1 cellular context compared by ENCODE assay signal in genomic region chr12:47705571-47706425, GRCh38.
TF ChIP-seq lines count a peak whose summit lies in the region.

A gene with protein sequence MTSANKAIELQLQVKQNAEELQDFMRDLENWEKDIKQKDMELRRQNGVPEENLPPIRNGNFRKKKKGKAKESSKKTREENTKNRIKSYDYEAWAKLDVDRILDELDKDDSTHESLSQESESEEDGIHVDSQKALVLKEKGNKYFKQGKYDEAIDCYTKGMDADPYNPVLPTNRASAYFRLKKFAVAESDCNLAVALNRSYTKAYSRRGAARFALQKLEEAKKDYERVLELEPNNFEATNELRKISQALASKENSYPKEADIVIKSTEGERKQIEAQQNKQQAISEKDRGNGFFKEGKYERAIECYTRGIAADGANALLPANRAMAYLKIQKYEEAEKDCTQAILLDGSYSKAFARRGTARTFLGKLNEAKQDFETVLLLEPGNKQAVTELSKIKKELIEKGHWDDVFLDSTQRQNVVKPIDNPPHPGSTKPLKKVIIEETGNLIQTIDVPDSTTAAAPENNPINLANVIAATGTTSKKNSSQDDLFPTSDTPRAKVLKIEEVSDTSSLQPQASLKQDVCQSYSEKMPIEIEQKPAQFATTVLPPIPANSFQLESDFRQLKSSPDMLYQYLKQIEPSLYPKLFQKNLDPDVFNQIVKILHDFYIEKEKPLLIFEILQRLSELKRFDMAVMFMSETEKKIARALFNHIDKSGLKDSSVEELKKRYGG (minus strand): TSS chr12:47706030. CDS start chr12:47702840, 3,190 bp downstream.

TF ChIP-seq in HepG2, 621 proteins besides CTCF, POLR2A, EP300 and RAD21 (continued from another document and continues in another):
- TF ChIP-seq ZNF790 (CRISPR knock-in tag; IDR thresholded peaks at IDR 0.05; ENCODE audit: borderline replicate concordance), result peak; percentile 46; the same call in 1 of the 2 replicates
- TF ChIP-seq ATF7-NPFF (CRISPR knock-in tag; IDR thresholded peaks at IDR 0.05; ENCODE audit: low read depth), result peak; percentile 65
- no peak for TF ChIP-seq MED13 (CRISPR knock-in tag; IDR thresholded peaks at IDR 0.05)
- no peak for TF ChIP-seq ZUFSP (CRISPR knock-in tag; IDR thresholded peaks at IDR 0.05; ENCODE audit: borderline replicate concordance)
- TF ChIP-seq, protein P1, sequence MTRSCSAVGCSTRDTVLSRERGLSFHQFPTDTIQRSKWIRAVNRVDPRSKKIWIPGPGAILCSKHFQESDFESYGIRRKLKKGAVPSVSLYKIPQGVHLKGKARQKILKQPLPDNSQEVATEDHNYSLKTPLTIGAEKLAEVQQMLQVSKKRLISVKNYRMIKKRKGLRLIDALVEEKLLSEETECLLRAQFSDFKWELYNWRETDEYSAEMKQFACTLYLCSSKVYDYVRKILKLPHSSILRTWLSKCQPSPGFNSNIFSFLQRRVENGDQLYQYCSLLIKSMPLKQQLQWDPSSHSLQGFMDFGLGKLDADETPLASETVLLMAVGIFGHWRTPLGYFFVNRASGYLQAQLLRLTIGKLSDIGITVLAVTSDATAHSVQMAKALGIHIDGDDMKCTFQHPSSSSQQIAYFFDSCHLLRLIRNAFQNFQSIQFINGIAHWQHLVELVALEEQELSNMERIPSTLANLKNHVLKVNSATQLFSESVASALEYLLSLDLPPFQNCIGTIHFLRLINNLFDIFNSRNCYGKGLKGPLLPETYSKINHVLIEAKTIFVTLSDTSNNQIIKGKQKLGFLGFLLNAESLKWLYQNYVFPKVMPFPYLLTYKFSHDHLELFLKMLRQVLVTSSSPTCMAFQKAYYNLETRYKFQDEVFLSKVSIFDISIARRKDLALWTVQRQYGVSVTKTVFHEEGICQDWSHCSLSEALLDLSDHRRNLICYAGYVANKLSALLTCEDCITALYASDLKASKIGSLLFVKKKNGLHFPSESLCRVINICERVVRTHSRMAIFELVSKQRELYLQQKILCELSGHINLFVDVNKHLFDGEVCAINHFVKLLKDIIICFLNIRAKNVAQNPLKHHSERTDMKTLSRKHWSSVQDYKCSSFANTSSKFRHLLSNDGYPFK (CRISPR knock-in tag; IDR thresholded peaks at IDR 0.05; ENCODE audit: borderline replicate concordance), result no peak; the same call in 1 of the 2 replicates
- TF ChIP-seq EZH2 (conservative IDR thresholded peaks at IDR 0.05; ENCODE audit: low read depth, low read length), result no peak
- TF ChIP-seq PPARG (CRISPR knock-in tag; conservative IDR thresholded peaks at IDR 0.05), result peak; percentile 57; the same call in 1 of the 2 replicates
- TF ChIP-seq ZNF451 (CRISPR knock-in tag; IDR thresholded peaks at IDR 0.05), result peak; percentile 78; the same call in 1 of the 2 replicates
- TF ChIP-seq FOSL2 (CRISPR knock-in tag; IDR thresholded peaks at IDR 0.05), result peak; percentile 94
- TF ChIP-seq ZNF460 (CRISPR knock-in tag; IDR thresholded peaks at IDR 0.05; ENCODE audit: borderline replicate concordance), result no peak
- TF ChIP-seq ZNF781 (CRISPR knock-in tag; IDR thresholded peaks at IDR 0.05; ENCODE audit: borderline replicate concordance, not compliant biosample characterization), result no peak
- TF ChIP-seq CSRNP2 (CRISPR knock-in tag; conservative IDR thresholded peaks at IDR 0.05; ENCODE audit: low read depth), result no peak
- TF ChIP-seq ZNF512B (CRISPR knock-in tag; IDR thresholded peaks at IDR 0.05; ENCODE audit: borderline replicate concordance), result no peak
- TF ChIP-seq, protein P2, sequence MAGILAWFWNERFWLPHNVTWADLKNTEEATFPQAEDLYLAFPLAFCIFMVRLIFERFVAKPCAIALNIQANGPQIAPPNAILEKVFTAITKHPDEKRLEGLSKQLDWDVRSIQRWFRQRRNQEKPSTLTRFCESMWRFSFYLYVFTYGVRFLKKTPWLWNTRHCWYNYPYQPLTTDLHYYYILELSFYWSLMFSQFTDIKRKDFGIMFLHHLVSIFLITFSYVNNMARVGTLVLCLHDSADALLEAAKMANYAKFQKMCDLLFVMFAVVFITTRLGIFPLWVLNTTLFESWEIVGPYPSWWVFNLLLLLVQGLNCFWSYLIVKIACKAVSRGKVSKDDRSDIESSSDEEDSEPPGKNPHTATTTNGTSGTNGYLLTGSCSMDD (CRISPR knock-in tag; IDR thresholded peaks at IDR 0.05), result no peak
- TF ChIP-seq TOE1 (CRISPR knock-in tag; IDR thresholded peaks at IDR 0.05), result no peak
- TF ChIP-seq REL (CRISPR knock-in tag; conservative IDR thresholded peaks at IDR 0.05), result no peak
- TF ChIP-seq ZNF597 (CRISPR knock-in tag; IDR thresholded peaks at IDR 0.05), result no peak
- TF ChIP-seq IKZF4 (CRISPR knock-in tag; IDR thresholded peaks at IDR 0.05; ENCODE audit: borderline replicate concordance, low read depth, not compliant biosample characterization), result peak; percentile 48
- TF ChIP-seq SRY (CRISPR knock-in tag; IDR thresholded peaks at IDR 0.05), result no peak
- no peak for TF ChIP-seq FIP1L1 (IDR thresholded peaks at IDR 0.05; ENCODE audit: borderline replicate concordance, insufficient read depth, low read depth, low read length)
- no peak for TF ChIP-seq CEBPB (IDR thresholded peaks at IDR 0.05; ENCODE audit: borderline replicate concordance, low read depth, low read length)
- TF ChIP-seq KDM6A (CRISPR knock-in tag; IDR thresholded peaks at IDR 0.05; ENCODE audit: low read depth), result no peak
- no peak for TF ChIP-seq CBX2 (IDR thresholded peaks at IDR 0.05; ENCODE audit: low read depth, low read length)
- TF ChIP-seq CBX2 (CRISPR knock-in tag; IDR thresholded peaks at IDR 0.05; ENCODE audit: low read depth), result no peak
- TF ChIP-seq ZNF232 (CRISPR knock-in tag; IDR thresholded peaks at IDR 0.05; ENCODE audit: borderline replicate concordance), result no peak
- TF ChIP-seq ZNF230 (CRISPR knock-in tag; IDR thresholded peaks at IDR 0.05), result peak; percentile 90
- TF ChIP-seq ZBTB43 (CRISPR knock-in tag; conservative IDR thresholded peaks at IDR 0.05), result 0 out of 2 replicates have a peak, but pooled peaks have one; percentile 25
- no peak for TF ChIP-seq MBNL3 (CRISPR knock-in tag; conservative IDR thresholded peaks at IDR 0.05)
- no peak for TF ChIP-seq ZNF576 (CRISPR knock-in tag; IDR thresholded peaks at IDR 0.05)
- TF ChIP-seq TMF1 (CRISPR knock-in tag; IDR thresholded peaks at IDR 0.05; ENCODE audit: low read depth), result peak; percentile 57; the same call in 1 of the 2 replicates
- no peak for TF ChIP-seq RFXANK (CRISPR knock-in tag; IDR thresholded peaks at IDR 0.05)
- no peak for TF ChIP-seq ZNF652 (CRISPR knock-in tag; IDR thresholded peaks at IDR 0.05; ENCODE audit: borderline replicate concordance, low read depth)
- no peak for TF ChIP-seq MAFF (IDR thresholded peaks at IDR 0.05; ENCODE audit: low read depth, low read length)
- TF ChIP-seq ZEB1 (IDR thresholded peaks at IDR 0.05; ENCODE audit: insufficient replicate concordance, low read depth), result no peak
- no peak for TF ChIP-seq CENPT (CRISPR knock-in tag; IDR thresholded peaks at IDR 0.05; ENCODE audit: low read depth)
- peak; percentile 46; the same call in 1 of the 2 replicates for TF ChIP-seq POGZ (CRISPR knock-in tag; IDR thresholded peaks at IDR 0.05)
- no peak for TF ChIP-seq ZBTB8A (CRISPR knock-in tag; IDR thresholded peaks at IDR 0.05; ENCODE audit: borderline replicate concordance, low read depth)
- TF ChIP-seq ZBTB10 (CRISPR knock-in tag; IDR thresholded peaks at IDR 0.05; ENCODE audit: borderline replicate concordance), result no peak
- TF ChIP-seq TEF (CRISPR knock-in tag; IDR thresholded peaks at IDR 0.05), result no peak
- peak; percentile 50 for TF ChIP-seq RXRA (CRISPR knock-in tag; IDR thresholded peaks at IDR 0.05)
- no peak for TF ChIP-seq ZNF292 (CRISPR knock-in tag; IDR thresholded peaks at IDR 0.05; ENCODE audit: borderline replicate concordance, low read depth)
- peak; percentile 53; the same call in 1 of the 2 replicates for TF ChIP-seq BHLHE40 (IDR thresholded peaks at IDR 0.05; ENCODE audit: low read length)
- peak; percentile 76; the same call in 1 of the 2 replicates for TF ChIP-seq ZNF329 (CRISPR knock-in tag; IDR thresholded peaks at IDR 0.05; ENCODE audit: low read depth)
